1 cellular context compared by ENCODE assay signal in the genomic region with DNA sequence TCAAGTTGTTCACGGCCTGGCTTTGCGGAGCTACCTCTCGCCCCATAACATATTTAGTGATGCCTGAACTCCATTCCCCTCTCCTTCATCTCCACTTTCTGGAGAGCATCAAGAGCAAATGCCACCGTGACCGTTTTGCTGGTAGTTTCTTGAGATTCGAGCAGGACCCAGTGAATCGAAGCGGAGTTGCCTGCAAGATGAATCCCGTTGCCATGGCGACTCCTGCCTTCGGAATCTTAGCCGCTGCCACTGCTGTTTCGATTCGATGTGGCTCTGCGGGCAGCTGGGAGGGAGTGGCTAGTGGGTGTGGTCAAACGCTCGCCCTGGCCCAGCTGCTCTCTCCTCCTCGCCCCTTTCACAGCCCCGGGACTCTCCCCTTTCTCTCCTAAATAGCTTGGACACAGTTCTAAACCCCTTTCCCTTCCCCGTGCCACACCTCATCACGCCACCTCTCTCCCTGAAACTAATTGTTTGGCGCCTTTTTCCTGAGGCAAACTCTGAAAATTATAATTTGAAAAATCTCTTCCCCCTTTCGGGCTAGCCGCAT.
TF ChIP-seq lines count a peak whose summit lies in the region.

No MANE protein-coding gene starts in this region.

TF ChIP-seq in HepG2, 621 proteins besides CTCF, POLR2A, EP300 and RAD21 (continued from another document):
- TF ChIP-seq, protein P1, sequence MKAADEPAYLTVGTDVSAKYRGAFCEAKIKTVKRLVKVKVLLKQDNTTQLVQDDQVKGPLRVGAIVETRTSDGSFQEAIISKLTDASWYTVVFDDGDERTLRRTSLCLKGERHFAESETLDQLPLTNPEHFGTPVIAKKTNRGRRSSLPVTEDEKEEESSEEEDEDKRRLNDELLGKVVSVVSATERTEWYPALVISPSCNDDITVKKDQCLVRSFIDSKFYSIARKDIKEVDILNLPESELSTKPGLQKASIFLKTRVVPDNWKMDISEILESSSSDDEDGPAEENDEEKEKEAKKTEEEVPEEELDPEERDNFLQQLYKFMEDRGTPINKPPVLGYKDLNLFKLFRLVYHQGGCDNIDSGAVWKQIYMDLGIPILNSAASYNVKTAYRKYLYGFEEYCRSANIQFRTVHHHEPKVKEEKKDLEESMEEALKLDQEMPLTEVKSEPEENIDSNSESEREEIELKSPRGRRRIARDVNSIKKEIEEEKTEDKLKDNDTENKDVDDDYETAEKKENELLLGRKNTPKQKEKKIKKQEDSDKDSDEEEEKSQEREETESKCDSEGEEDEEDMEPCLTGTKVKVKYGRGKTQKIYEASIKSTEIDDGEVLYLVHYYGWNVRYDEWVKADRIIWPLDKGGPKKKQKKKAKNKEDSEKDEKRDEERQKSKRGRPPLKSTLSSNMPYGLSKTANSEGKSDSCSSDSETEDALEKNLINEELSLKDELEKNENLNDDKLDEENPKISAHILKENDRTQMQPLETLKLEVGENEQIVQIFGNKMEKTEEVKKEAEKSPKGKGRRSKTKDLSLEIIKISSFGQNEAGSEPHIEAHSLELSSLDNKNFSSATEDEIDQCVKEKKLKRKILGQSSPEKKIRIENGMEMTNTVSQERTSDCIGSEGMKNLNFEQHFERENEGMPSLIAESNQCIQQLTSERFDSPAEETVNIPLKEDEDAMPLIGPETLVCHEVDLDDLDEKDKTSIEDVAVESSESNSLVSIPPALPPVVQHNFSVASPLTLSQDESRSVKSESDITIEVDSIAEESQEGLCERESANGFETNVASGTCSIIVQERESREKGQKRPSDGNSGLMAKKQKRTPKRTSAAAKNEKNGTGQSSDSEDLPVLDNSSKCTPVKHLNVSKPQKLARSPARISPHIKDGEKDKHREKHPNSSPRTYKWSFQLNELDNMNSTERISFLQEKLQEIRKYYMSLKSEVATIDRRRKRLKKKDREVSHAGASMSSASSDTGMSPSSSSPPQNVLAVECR (CRISPR knock-in tag; IDR thresholded peaks at IDR 0.05; ENCODE audit: borderline replicate concordance), result 0 out of 2 replicates have a peak, but pooled peaks have one; percentile 28
- no peak for TF ChIP-seq MBNL3 (CRISPR knock-in tag; conservative IDR thresholded peaks at IDR 0.05)
- TF ChIP-seq, protein P2, sequence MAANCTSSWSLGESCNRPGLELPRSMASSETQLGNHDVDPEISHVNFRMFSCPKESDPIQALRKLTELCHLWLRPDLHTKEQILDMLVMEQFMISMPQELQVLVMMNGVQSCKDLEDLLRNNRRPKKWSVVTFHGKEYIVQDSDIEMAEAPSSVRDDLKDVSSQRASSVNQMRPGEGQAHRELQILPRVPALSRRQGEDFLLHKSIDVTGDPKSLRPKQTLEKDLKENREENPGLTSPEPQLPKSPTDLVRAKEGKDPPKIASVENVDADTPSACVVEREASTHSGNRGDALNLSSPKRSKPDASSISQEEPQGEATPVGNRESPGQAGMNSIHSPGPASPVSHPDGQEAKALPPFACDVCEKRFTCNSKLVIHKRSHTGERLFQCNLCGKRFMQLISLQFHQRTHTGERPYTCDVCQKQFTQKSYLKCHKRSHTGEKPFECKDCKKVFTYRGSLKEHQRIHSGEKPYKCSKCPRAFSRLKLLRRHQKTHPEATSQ (CRISPR knock-in tag; IDR thresholded peaks at IDR 0.05; ENCODE audit: borderline replicate concordance), result 0 out of 2 replicates have a peak, but pooled peaks have one; percentile 38
- peak; percentile 58; the same call in 1 of the 2 replicates for TF ChIP-seq HNF1B (CRISPR knock-in tag; IDR thresholded peaks at IDR 0.05)
- TF ChIP-seq TAF1 (CRISPR knock-in tag; IDR thresholded peaks at IDR 0.05), result no peak
- peak; percentile 91 for TF ChIP-seq RFX3 (CRISPR knock-in tag; IDR thresholded peaks at IDR 0.05)
- TF ChIP-seq RXRA (CRISPR knock-in tag; IDR thresholded peaks at IDR 0.05), result no peak
- 0 out of 2 replicates have a peak, but pooled peaks have one; percentile 15 for TF ChIP-seq ZNF501 (CRISPR knock-in tag; IDR thresholded peaks at IDR 0.05)
- 0 out of 2 replicates have a peak, but pooled peaks have one; percentile 6 for TF ChIP-seq AHR (CRISPR knock-in tag; IDR thresholded peaks at IDR 0.05)
- peak; percentile 59; the same call in 1 of the 2 replicates for TF ChIP-seq RFX5 (IDR thresholded peaks at IDR 0.05; ENCODE audit: low read depth, low read length)
- peak; percentile 53; the same call in 1 of the 3 replicates for TF ChIP-seq MXI1 (IDR thresholded peaks at IDR 0.05; ENCODE audit: borderline replicate concordance, low read depth, low read length)
- peak; percentile 83; the same call in 1 of the 2 replicates for TF ChIP-seq TFAP4 (IDR thresholded peaks at IDR 0.05; ENCODE audit: borderline replicate concordance, low read depth)
- 0 out of 2 replicates have a peak, but pooled peaks have one; percentile 54 for TF ChIP-seq U2AF2 (IDR thresholded peaks at IDR 0.05; ENCODE audit: low read depth, low read length)
- TF ChIP-seq RFX1 (IDR thresholded peaks at IDR 0.05), result peak; percentile 87
- TF ChIP-seq SP1 (IDR thresholded peaks at IDR 0.05), result no peak
- peak; percentile 34; the same call in 1 of the 2 replicates for TF ChIP-seq SP1 (CRISPR knock-in tag; IDR thresholded peaks at IDR 0.05)
